ENCODE assay signal across 8 cellular contexts in the genomic region with DNA sequence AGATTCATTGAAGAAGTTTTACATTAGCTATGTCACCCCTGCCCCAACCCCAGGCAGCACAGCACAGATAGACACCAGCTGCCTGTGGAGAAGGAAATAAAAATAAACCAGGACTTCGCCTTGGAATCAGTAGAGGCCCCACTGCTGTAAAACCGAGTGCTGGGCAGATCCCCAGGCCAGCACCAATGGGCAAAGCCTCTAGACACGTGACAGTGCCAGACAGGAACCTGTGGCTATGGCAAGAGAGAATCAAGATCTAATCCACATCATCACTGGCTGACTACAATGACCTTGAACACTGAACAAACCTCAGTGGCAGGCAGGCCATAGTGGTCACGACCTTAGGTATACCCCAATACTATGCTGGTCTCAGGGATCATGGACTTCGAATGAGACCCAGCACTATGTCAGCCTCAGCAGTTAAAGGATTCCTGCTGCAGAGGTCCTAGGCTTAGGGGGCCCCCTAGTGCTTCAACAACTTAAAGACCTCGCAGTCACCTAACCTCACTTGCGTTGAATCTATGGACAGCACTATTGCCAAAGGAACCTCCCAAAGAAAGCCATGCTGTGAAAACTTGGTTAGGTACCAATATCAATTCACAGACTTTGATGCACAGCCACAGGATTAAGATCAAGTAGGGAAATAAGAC.
A peak's percentile ranks its signal among the peaks of the same experiment; 100 is the strongest.
DNase-seq lines count a peak whose midpoint lies in the region; ATAC-seq and TF ChIP-seq lines count a peak whose summit lies in the region.

No MANE protein-coding gene starts in this region.

- DNase-seq in Right ventricle myocardium inferior (ENCODE audit: missing footprints) (peak; percentile 11), cardiac septum (ENCODE audit: low spot score) (no peak), NCI-H526 treated with DMSO at 0.1 percent for 48 hours (lab: John Stamatoyannopoulos, UW) (peak; percentile 22), epithelial cell of proximal tubule (ENCODE audit: low read depth) (no peak), NCI-H1436 (lab: John Stamatoyannopoulos, UW) (no peak)
- no peak for DNase-seq in activated CD4-positive, alpha-beta T cell treated with anti-CD3 and anti-CD28 coated beads for 48 hours
- no peak for DNase-seq in stimulated activated CD4-positive, alpha-beta T cell treated with anti-CD3 and anti-CD28 coated beads, Interleukin-1b, Interleukin-23, amount 100 ng/mL, for 48 hours
- no peak for DNase-seq in activated CD8-positive, alpha-beta memory T cell treated with anti-CD3 and anti-CD28 coated beads, Interleukin-2, amount 50 U/mL, for 48 hours

- intact Hi-C loops in Right ventricle myocardium inferior (cut with DNase I), result no loop called here
- intact Hi-C loops in cardiac septum (cut with DNase I), result no loop called here

- ATAC-seq in Right ventricle myocardium inferior, result no peak

- TF ChIP-seq CTCF in epithelial cell of proximal tubule (conservative IDR thresholded peaks at IDR 0.05; ENCODE audit: low read depth, low read length), result peak; percentile 45

- no peak overlapping the region for H3K4me3 ChIP-seq in epithelial cell of proximal tubule (ENCODE audit: low read depth, low read length)

Comparison
In these comparisons a context has a peak if more than half of its experiments do, and no peak if none do; other contexts are left out.
1. DNase-seq: peak in Right ventricle myocardium inferior (single experiment) and NCI-H526 treated with DMSO at 0.1 percent for 48 hours (single experiment); none in cardiac septum (single experiment), epithelial cell of proximal tubule (single experiment), NCI-H1436 (single experiment), activated CD4-positive, alpha-beta T cell treated with anti-CD3 and anti-CD28 coated beads for 48 hours (single experiment), stimulated activated CD4-positive, alpha-beta T cell treated with anti-CD3 and anti-CD28 coated beads, Interleukin-1b, Interleukin-23, amount 100 ng/mL, for 48 hours (single experiment) and activated CD8-positive, alpha-beta memory T cell treated with anti-CD3 and anti-CD28 coated beads, Interleukin-2, amount 50 U/mL, for 48 hours (single experiment).